1 cellular context compared by ENCODE assay signal in genomic region chr7:139071683-139072082, GRCh38.
TF ChIP-seq lines count a peak whose summit lies in the region.

No MANE protein-coding gene starts in this region.

TF ChIP-seq in HepG2, 621 proteins besides CTCF, POLR2A, EP300 and RAD21:
- no peak for TF ChIP-seq TFAP4 (IDR thresholded peaks at IDR 0.05; ENCODE audit: borderline replicate concordance, low read depth)
- TF ChIP-seq ZSCAN31 (CRISPR knock-in tag; IDR thresholded peaks at IDR 0.05; ENCODE audit: low read depth) = no peak
- TF ChIP-seq ATF7-NPFF (CRISPR knock-in tag; IDR thresholded peaks at IDR 0.05; ENCODE audit: low read depth) = no peak
- no peak for TF ChIP-seq PLSCR1 (CRISPR knock-in tag; IDR thresholded peaks at IDR 0.05; ENCODE audit: borderline replicate concordance)
- TF ChIP-seq ZNF773 (CRISPR knock-in tag; IDR thresholded peaks at IDR 0.05; ENCODE audit: borderline replicate concordance) = no peak
- TF ChIP-seq HOXA9 (CRISPR knock-in tag; IDR thresholded peaks at IDR 0.05; ENCODE audit: borderline replicate concordance) = no peak
